Comparison of ENCODE assay signal across 9 cellular contexts in genomic region chr1:67060811-67061218, GRCh38. TPM values are rescaled to one million over a fixed set of nuclear protein-coding genes. Genes with fewer than 3 reads are reported as not detected.
DNase-seq lines count a peak whose midpoint lies in the region; ATAC-seq and TF ChIP-seq lines count a peak whose summit lies in the region.
"Had no signal": no experiment of that assay in that cellular context is flagged by ENCODE, and none has a peak within 500 bp of the region (broad histone marks: within the 10 kb centered on the region; RNA-seq: fewer than 3 reads in every experiment).

No MANE protein-coding gene starts in this region.

- H3K27ac Mint-ChIP-seq in HFFc6, result peak overlapping the region; percentile 80

- TF ChIP-seq CTCF in HFFc6 (IDR thresholded peaks at IDR 0.05) (no peak), fibroblast of villous mesenchyme (IDR thresholded peaks at IDR 0.05; ENCODE audit: insufficient read depth, low read depth, low read length) (no peak), omental fat pad (IDR thresholded peaks at IDR 0.05) (no peak)

- H3K4me3 Mint-ChIP-seq in HFFc6, result peak overlapping the region; percentile 52

- in situ Hi-C loops in G401 (cut with HindIII; ENCODE audit: low sequenced_read_pairs), result no loop called here

- H3K4me1 Mint-ChIP-seq in HFFc6 (ENCODE audit: low read depth), result peaks cover 50% of the 10 kb centered on the region

- H3K36me3 Mint-ChIP-seq in HFFc6 (ENCODE audit: low read depth), result no peaks in the 10 kb centered on the region

- no peak for ATAC-seq in omental fat pad (ENCODE audit: low FRiP score)

- H3K4me3 ChIP-seq in fibroblast of villous mesenchyme (ENCODE audit: low read depth, low read length), result no peak overlapping the region

- H3K27me3 Mint-ChIP-seq in HFFc6 (ENCODE audit: insufficient read depth), result peaks cover 2% of the 10 kb centered on the region

- no peaks in the 10 kb centered on the region for H3K9me3 Mint-ChIP-seq in HFFc6

- DNase-seq in HFFc6 (peak; percentile 97), T1000 (lab: John Stamatoyannopoulos, UW) (peak; percentile 67), fibroblast of villous mesenchyme (ENCODE audit: low read depth) (peak; percentile 99), smooth muscle cell of the brain vasculature (ENCODE audit: low read depth, low spot score) (peak; percentile 57), T-helper 1 cell (no peak), G401 (ENCODE audit: low spot score) (no peak), omental fat pad (ENCODE audit: low spot score) (no peak)
- DNase-seq in activated CD4-positive, alpha-beta T cell treated with anti-CD3 and anti-CD28 coated beads for 1 hour, result no peak
- DNase-seq: SIG-M5 had no signal

RNA-seq across cellular contexts. Expression of gene SLC35D1, which starts 6.9 kb away (rescaled TPM):
- total RNA-seq in HFFc6 (2021; fragmentation: NEBNext Ultra II Directional; extraction: Animal tissue kit (Norgen Biotek cat#: 25700)), result 10 to 100 TPM; 19.8 to 26.0 (median 22.3) TPM
- 18.4 and 25.0 TPM in 2 replicates for total RNA-seq in fibroblast of villous mesenchyme
- total RNA-seq in G401 (2014; rRNA removed; shearing (Covaris generic)), result 2.5 and 4.7 TPM in 2 replicates
- 10 to 100 TPM in 1 of 4 donors, 1 to 10 TPM in 3; 9.4 to 10.1 (median 9.6) TPM for total RNA-seq in omental fat pad

Comparison
In these comparisons a context has a peak if more than half of its experiments do, and no peak if none do; other contexts are left out.
1. DNase-seq: peak in HFFc6 (single experiment), T1000 (single experiment), fibroblast of villous mesenchyme (single experiment) and smooth muscle cell of the brain vasculature (single experiment); none in T-helper 1 cell (0 of 5), activated CD4-positive, alpha-beta T cell treated with anti-CD3 and anti-CD28 coated beads for 1 hour (single experiment), G401 (single experiment) and omental fat pad (single experiment).